9 cellular contexts compared by ENCODE assay signal in the genomic region with DNA sequence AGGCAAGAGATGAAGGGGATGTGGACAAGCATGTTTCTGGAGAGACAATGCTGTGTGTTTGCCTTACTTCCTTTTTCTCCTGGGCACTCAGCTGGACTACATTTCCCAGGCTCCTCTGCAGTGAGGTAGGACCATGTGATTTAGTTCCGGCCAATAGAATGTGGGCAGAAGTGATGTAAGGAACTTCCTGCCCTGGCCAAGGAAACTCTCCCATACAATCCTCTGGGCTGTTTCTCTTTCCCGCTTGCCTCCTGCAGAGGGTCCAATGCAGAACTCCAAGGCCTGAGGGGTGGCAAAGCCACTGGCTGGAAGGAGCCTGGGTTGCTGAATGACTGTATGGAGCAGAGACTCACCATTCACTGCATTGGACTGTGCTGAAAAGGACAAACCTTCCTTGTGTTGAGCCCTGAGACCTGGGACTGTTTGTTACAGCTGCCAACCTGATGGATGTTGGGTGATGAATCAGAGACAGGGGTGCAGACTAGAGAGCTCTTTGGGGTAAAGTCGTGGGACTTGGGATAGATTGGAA.
DNase-seq lines count a peak whose midpoint lies in the region; ATAC-seq and TF ChIP-seq lines count a peak whose summit lies in the region.
"Had no signal": no experiment of that assay in that cellular context is flagged by ENCODE, and none has a peak within 500 bp of the region (broad histone marks: within the 10 kb centered on the region; RNA-seq: fewer than 3 reads in every experiment).

No MANE protein-coding gene starts in this region.

- H3K4me1 ChIP-seq in BE2C, result no peaks in the 10 kb centered on the region
- no peaks in the 10 kb centered on the region for H3K4me1 ChIP-seq in CD8-positive, alpha-beta T cell (ENCODE audit: insufficient read depth, low read length)

- no peak overlapping the region for H3K4me3 ChIP-seq in BE2C (ENCODE audit: low read depth, low read length)
- H3K4me3 ChIP-seq in CD8-positive, alpha-beta T cell (ENCODE audit: low read depth, low read length), result no peak overlapping the region

- peak; percentile 55 for DNase-seq in BE2C
- peak; percentile 10 for DNase-seq in NCI-H2196 treated with DMSO at 0.1 percent for 48 hours (lab: John Stamatoyannopoulos, UW; ENCODE audit: unreplicated experiment)
- peak; percentile 66 for DNase-seq in amniotic epithelial cell (ENCODE audit: low read depth)
- DNase-seq in kidney tubule cell (ENCODE audit: low spot score), result peak; percentile 78
- DNase-seq in CD8-positive, alpha-beta T cell, result no peak
- no peak for DNase-seq in activated effector memory CD4-positive, alpha-beta T cell treated with Interleukin-2 at 50 U/mL for 16 hours

- no peaks in the 10 kb centered on the region for H3K36me3 Mint-ChIP-seq in CD8-positive, alpha-beta T cell
- H3K36me3 Mint-ChIP-seq: T-cell had no signal

- ATAC-seq in GM18511 (IDR thresholded peaks at IDR 0.05; ENCODE audit: unreplicated experiment) (peak; percentile 86), HG02884 (IDR thresholded peaks at IDR 0.05; ENCODE audit: unreplicated experiment) (peak; percentile 94)
- ATAC-seq in CD8-positive, alpha-beta T cell, result no peak
- ATAC-seq: T-cell had no signal

- no peaks in the 10 kb centered on the region for H3K27me3 ChIP-seq in BE2C
- H3K27me3 ChIP-seq in CD8-positive, alpha-beta T cell (ENCODE audit: insufficient read depth, low read length), result no peaks in the 10 kb centered on the region

- intact Hi-C loops in CD8-positive, alpha-beta T cell (cut with DNase I, micrococcal nuclease), result no loop called here

- H3K27me3 Mint-ChIP-seq in CD8-positive, alpha-beta T cell (ENCODE audit: low read depth), result no peaks in the 10 kb centered on the region

- H3K9me3 ChIP-seq in BE2C, result no peaks in the 10 kb centered on the region
- peaks cover 3% of the 10 kb centered on the region for H3K9me3 ChIP-seq in CD8-positive, alpha-beta T cell (ENCODE audit: low read length)

- no peak for TF ChIP-seq CTCF in BE2C (IDR thresholded peaks at IDR 0.05; ENCODE audit: low read depth, low read length)
- no peak for TF ChIP-seq CTCF in CD8-positive, alpha-beta T cell (IDR thresholded peaks at IDR 0.05)

- H3K4me3 Mint-ChIP-seq in CD8-positive, alpha-beta T cell, result no peak overlapping the region
- H3K4me3 Mint-ChIP-seq: T-cell had no signal

- no peaks in the 10 kb centered on the region for H3K4me1 Mint-ChIP-seq in CD8-positive, alpha-beta T cell (ENCODE audit: low read depth)
- H3K4me1 Mint-ChIP-seq: T-cell had no signal

- no peak overlapping the region for H3K27ac ChIP-seq in CD8-positive, alpha-beta T cell (ENCODE audit: low read depth, low read length)

- H3K9me3 Mint-ChIP-seq in CD8-positive, alpha-beta T cell, result peaks cover 5% of the 10 kb centered on the region

- POLR2A ChIA-PET in CD8-positive, alpha-beta T cell (lab: Charles Lee), result interaction anchor here (1.2 kb wide), 1 partner anchor 11 kb away, joined by 3 read pairs; no protein-coding TSS in a partner anchor

- H3K36me3 ChIP-seq in BE2C, result no peaks in the 10 kb centered on the region
- H3K36me3 ChIP-seq in CD8-positive, alpha-beta T cell (ENCODE audit: insufficient read depth, low read length), result no peaks in the 10 kb centered on the region

- H3K27ac Mint-ChIP-seq in CD8-positive, alpha-beta T cell, result no peak overlapping the region
- H3K27ac Mint-ChIP-seq: T-cell had no signal

- CTCF ChIA-PET in CD8-positive, alpha-beta T cell (lab: Charles Lee), result interaction anchor here (1.1 kb wide), 1 partner anchor 148 kb away, joined by 5 read pairs; no protein-coding TSS in a partner anchor

Comparison
In these comparisons a context has a peak if more than half of its experiments do, and no peak if none do; other contexts are left out.
1. DNase-seq: peak in BE2C (single experiment), NCI-H2196 treated with DMSO at 0.1 percent for 48 hours (single experiment), amniotic epithelial cell (single experiment) and kidney tubule cell (single experiment); none in CD8-positive, alpha-beta T cell (0 of 7) and activated effector memory CD4-positive, alpha-beta T cell treated with Interleukin-2 at 50 U/mL for 16 hours (single experiment).